Comparison of ENCODE assay signal across 1 cellular context in genomic region chr12:131106542-131106941, GRCh38.
TF ChIP-seq lines count a peak whose summit lies in the region.

No MANE protein-coding gene starts in this region.

TF ChIP-seq in WTC11, 78 proteins besides CTCF, POLR2A, EP300 and RAD21 (continued from another document):
- TF ChIP-seq ATF3 (CRISPR knock-in tag; conservative IDR thresholded peaks at IDR 0.05) = no peak
- no peak for TF ChIP-seq RORB (CRISPR knock-in tag; IDR thresholded peaks at IDR 0.05)
- TF ChIP-seq ZNF423 (CRISPR knock-in tag; IDR thresholded peaks at IDR 0.05) = no peak
- no peak for TF ChIP-seq E2F5 (CRISPR knock-in tag; IDR thresholded peaks at IDR 0.05)
- TF ChIP-seq EMX1 (CRISPR knock-in tag; IDR thresholded peaks at IDR 0.05) = no peak
